In genomic region chr12:111405856-111406473, GRCh38 we compare ENCODE assay signal across 8 cellular contexts. TPM values are rescaled to one million over a fixed set of nuclear protein-coding genes. Genes with fewer than 3 reads are reported as not detected.
DNase-seq lines count a peak whose midpoint lies in the region; ATAC-seq, FAIRE-seq and TF ChIP-seq lines count a peak whose summit lies in the region.

Gene SH2B3, plus strand, starts transcription at chr12:111405923. Its CDS starts 12,223 bp downstream, at chr12:111418146.

- TF ChIP-seq POLR2A in right lobe of liver (IDR thresholded peaks at IDR 0.05), result peak; percentile 95

- intact Hi-C loops in right lobe of liver (cut with DNase I), result no loop called here

- H3K36me3 ChIP-seq in bronchial epithelial cell (ENCODE audit: control insufficient read depth, insufficient read depth, low read length) (no peaks in the 10 kb centered on the region), right lobe of liver (no peaks in the 10 kb centered on the region)

- DNase-seq in T follicular helper cell (ENCODE audit: low read depth) (peak; percentile 70), bronchial epithelial cell (ENCODE audit: low read depth) (no peak), right lobe of liver (peak in 1 of 3 donors; percentile 71), CD1c-positive myeloid dendritic cell (ENCODE audit: extremely low spot score) (no peak)
- peak; percentile 84 for DNase-seq in stimulated activated naive CD4-positive, alpha-beta T cell treated with Interleukin-2 at 50 U/mL for 16 hours (lab: John Stamatoyannopoulos, UW)

- peak; percentile 0 for ATAC-seq in GM18868 (IDR thresholded peaks at IDR 0.05; ENCODE audit: unreplicated experiment)
- peak; percentile 2 for ATAC-seq in HG02943 (IDR thresholded peaks at IDR 0.05; ENCODE audit: low read depth, unreplicated experiment)
- no peak for ATAC-seq in right lobe of liver
- no peak for ATAC-seq in HG03565 (IDR thresholded peaks at IDR 0.05; ENCODE audit: unreplicated experiment)

- H3K4me1 ChIP-seq in right lobe of liver, result peaks cover 0 to 56% (median 10%) of the 10 kb centered on the region in 4 donors

- no peak for FAIRE-seq in bronchial epithelial cell (lab: Jason Lieb, UNC)

- no peak for TF ChIP-seq CTCF in bronchial epithelial cell (IDR thresholded peaks at IDR 0.05; ENCODE audit: insufficient read depth, low read length, severe bottlenecking)
- TF ChIP-seq CTCF in right lobe of liver (IDR thresholded peaks at IDR 0.05), result no peak

- H3K27me3 ChIP-seq in bronchial epithelial cell (ENCODE audit: control insufficient read depth, insufficient read depth, low read length) (no peaks in the 10 kb centered on the region), right lobe of liver (no peaks in the 10 kb centered on the region)

- H3K27ac ChIP-seq in right lobe of liver, result peak within 1 kb of the TSS; percentile 83 to 95 (median 85)

- H3K4me3 ChIP-seq in bronchial epithelial cell (ENCODE audit: low read depth, low read length), result peak within 1 kb of the TSS; percentile 67
- peak within 1 kb of the TSS; percentile 71 to 89 (median 80) for H3K4me3 ChIP-seq in right lobe of liver

- no peaks in the 10 kb centered on the region for H3K9me3 ChIP-seq in right lobe of liver

- WGBS in right lobe of liver (ENCODE audit: insufficient coverage, low coverage, low lambda C conversion rate, missing lambda C conversion rate), result no CpG with 5 or more reads among the region's 80 CpGs

RNA-seq across cellular contexts. Expression of gene SH2B3, which starts in this region (rescaled TPM):
- total RNA-seq in bronchial epithelial cell (2.4 and 3.2 TPM in 2 replicates), right lobe of liver (10 to 100 TPM in 5 of 6 experiments, 1 to 10 TPM in 1; 6.7 to 43.5 (median 17.0) TPM)

Comparison
In these comparisons a context has a peak if more than half of its experiments do, and no peak if none do; other contexts are left out.
1. ATAC-seq: peak in GM18868 (single experiment) and HG02943 (single experiment); none in right lobe of liver (0 of 4) and HG03565 (single experiment).
2. DNase-seq: peak in T follicular helper cell (single experiment) and stimulated activated naive CD4-positive, alpha-beta T cell treated with Interleukin-2 at 50 U/mL for 16 hours (single experiment); none in bronchial epithelial cell (single experiment) and CD1c-positive myeloid dendritic cell (single experiment).